ENCODE assay signal across 8 cellular contexts in the genomic region with DNA sequence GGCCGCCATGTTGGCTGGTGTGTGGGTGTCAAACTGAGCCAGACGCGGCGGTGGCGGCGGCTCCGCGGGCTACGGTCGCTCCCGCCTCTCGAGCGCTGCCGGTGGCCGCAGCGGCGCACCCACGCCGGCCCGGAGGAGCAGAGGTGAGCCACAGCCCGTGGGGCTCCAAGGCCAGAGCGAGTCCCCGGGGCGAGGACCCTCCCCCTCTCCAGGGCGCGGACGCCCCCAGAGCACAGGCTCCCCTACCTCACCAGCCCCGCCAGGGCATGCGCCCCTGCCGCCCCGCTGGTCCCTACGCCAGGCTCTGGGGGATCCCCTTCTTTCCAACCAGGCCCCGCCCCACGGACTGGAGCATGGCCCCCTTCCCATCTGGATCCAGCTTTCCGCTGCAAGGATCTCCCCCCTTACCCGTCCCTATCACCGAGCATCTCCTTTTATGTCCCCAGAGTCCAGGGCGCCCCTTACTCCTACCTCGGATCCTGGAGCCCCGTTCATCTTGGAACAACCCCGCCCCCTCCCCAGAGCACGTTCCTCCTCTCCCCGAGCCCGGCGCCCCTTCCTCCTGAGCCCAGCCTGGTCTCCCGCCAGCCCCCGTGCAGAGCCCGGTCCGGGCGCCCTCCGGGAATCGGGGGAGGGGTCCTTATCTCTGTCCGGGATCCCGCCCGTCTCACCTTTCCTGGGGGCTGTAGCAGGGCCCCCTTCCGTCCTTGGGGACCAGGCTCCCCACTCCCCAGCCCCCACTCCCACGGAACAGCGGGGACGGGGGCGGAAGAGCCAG. TPM values are rescaled to one million over a fixed set of nuclear protein-coding genes. Genes with fewer than 3 reads are reported as not detected.
DNase-seq lines count a peak whose midpoint lies in the region; ATAC-seq, FAIRE-seq and TF ChIP-seq lines count a peak whose summit lies in the region.

No MANE protein-coding gene starts in this region.

- peak overlapping the region in 2 of 3 donors; percentile 32 to 75 for H3K27ac Mint-ChIP-seq in CD4-positive, CD25-positive, alpha-beta regulatory T cell

- peak overlapping the region; percentile 84 to 92 (median 88) for H3K4me3 Mint-ChIP-seq in CD4-positive, CD25-positive, alpha-beta regulatory T cell

- peak in 1 of 2 donors; percentile 58 for TF ChIP-seq POLR2A in vagina (IDR thresholded peaks at IDR 0.05)

- H3K4me3 ChIP-seq in CD4-positive, CD25-positive, alpha-beta regulatory T cell (ENCODE audit: low read depth, low read length) = peak overlapping the region; percentile 26
- H3K4me3 ChIP-seq in fibroblast of pulmonary artery (replicated peaks; ENCODE audit: low read depth, low read length) (peak overlapping the region; percentile 93), vagina (peak overlapping the region; percentile 49 to 74)

- H3K4me1 Mint-ChIP-seq in CD4-positive, CD25-positive, alpha-beta regulatory T cell = peaks cover 0 to 10% (median 4%) of the 10 kb centered on the region in 4 donors

- TF ChIP-seq CTCF in fibroblast of pulmonary artery (IDR thresholded peaks at IDR 0.05; ENCODE audit: low read length, missing control alignments) (no peak), omental fat pad (IDR thresholded peaks at IDR 0.05) (no peak), vagina (IDR thresholded peaks at IDR 0.05) (peak in 1 of 3 experiments; percentile 40)

- H3K9me3 ChIP-seq in CD4-positive, CD25-positive, alpha-beta regulatory T cell (ENCODE audit: control insufficient read depth in 2 of 2, low read length in 2 of 2) = no peaks in the 10 kb centered on the region
- H3K9me3 ChIP-seq in vagina = no peaks in the 10 kb centered on the region

- no peak for FAIRE-seq in HTR-8/SVneo (lab: Jason Lieb, UNC)

- DNase-seq in CD4-positive, CD25-positive, alpha-beta regulatory T cell = peak in 2 of 3 donors; percentile 8 to 24
- DNase-seq in HTR-8/SVneo (ENCODE audit: insufficient read length, low spot score) (peak; percentile 51), fibroblast of pulmonary artery (ENCODE audit: low read depth) (no peak), omental fat pad (ENCODE audit: low spot score) (peak; percentile 21), vagina (ENCODE audit: extremely low spot score in 2 of 2) (no peak), mucosa of gallbladder (ENCODE audit: low spot score) (no peak)
- DNase-seq in activated CD8-positive, alpha-beta memory T cell treated with anti-CD3 and anti-CD28 coated beads for 48 hours (ENCODE audit: low read depth in 2 of 3, low spot score in 2 of 3) = peak in 2 of 3 experiments; percentile 3 to 13

- peaks cover 6% of the 10 kb centered on the region for H3K36me3 Mint-ChIP-seq in CD4-positive, CD25-positive, alpha-beta regulatory T cell

- no peaks in the 10 kb centered on the region for H3K27me3 Mint-ChIP-seq in CD4-positive, CD25-positive, alpha-beta regulatory T cell

- intact Hi-C loops in vagina (cut with DNase I) = no loop called here

- peaks cover 0 to 1% (median 0%) of the 10 kb centered on the region in 7 donors for H3K9me3 Mint-ChIP-seq in CD4-positive, CD25-positive, alpha-beta regulatory T cell

- H3K27ac ChIP-seq in CD4-positive, CD25-positive, alpha-beta regulatory T cell (ENCODE audit: insufficient read depth, low read length, poor library complexity, severe bottlenecking) = no peak overlapping the region
- peak overlapping the region; percentile 92 for H3K27ac ChIP-seq in vagina

- peaks cover 15% of the 10 kb centered on the region for H3K4me1 ChIP-seq in CD4-positive, CD25-positive, alpha-beta regulatory T cell (ENCODE audit: control insufficient read depth, insufficient read depth, low read length, poor library complexity, severe bottlenecking)
- peaks cover 44% of the 10 kb centered on the region for H3K4me1 ChIP-seq in vagina

- peak in 1 of 2 donors; percentile 18 for ATAC-seq in CD4-positive, CD25-positive, alpha-beta regulatory T cell (ENCODE audit: low read depth in 2 of 2)
- ATAC-seq in GM19463 (IDR thresholded peaks at IDR 0.05; ENCODE audit: unreplicated experiment) = peak; percentile 53
- peak; percentile 30 for ATAC-seq in omental fat pad (ENCODE audit: low FRiP score)

- no peaks in the 10 kb centered on the region for H3K27me3 ChIP-seq in CD4-positive, CD25-positive, alpha-beta regulatory T cell (ENCODE audit: control insufficient read depth, insufficient read depth, low read length)
- no peaks in the 10 kb centered on the region for H3K27me3 ChIP-seq in vagina

- no peaks in the 10 kb centered on the region for H3K36me3 ChIP-seq in CD4-positive, CD25-positive, alpha-beta regulatory T cell (ENCODE audit: control insufficient read depth, insufficient read depth, low read length)
- H3K36me3 ChIP-seq in vagina = no peaks in the 10 kb centered on the region

RNA-seq across cellular contexts. Expression of gene EPN2, which starts 0.4 kb away (rescaled TPM):
- 14.9 TPM for total RNA-seq in CD4-positive, CD25-positive, alpha-beta regulatory T cell
- polyA plus RNA-seq in CD4-positive, CD25-positive, alpha-beta regulatory T cell = 1 to 10 TPM; 7.1 to 9.5 (median 7.9) TPM
- total RNA-seq in omental fat pad = 10 to 100 TPM; 26.0 to 45.9 (median 34.6) TPM
- 65.6 TPM for total RNA-seq in vagina
- 47.0 TPM for total RNA-seq in mucosa of gallbladder

Comparison
In these comparisons a context has a peak if more than half of its experiments do, and no peak if none do; other contexts are left out.
1. DNase-seq: peak in CD4-positive, CD25-positive, alpha-beta regulatory T cell (2 of 3), HTR-8/SVneo (single experiment), activated CD8-positive, alpha-beta memory T cell treated with anti-CD3 and anti-CD28 coated beads for 48 hours (2 of 3) and omental fat pad (single experiment); none in fibroblast of pulmonary artery (single experiment), vagina (0 of 2) and mucosa of gallbladder (single experiment).
2. H3K4me3 ChIP-seq: peak in every context shown above with its lines; median percentile 93 in fibroblast of pulmonary artery; 62 in vagina; 26 in CD4-positive, CD25-positive, alpha-beta regulatory T cell.